ENCODE assay signal across 3 cellular contexts in genomic region chr7:5979680-5980314, GRCh38. TPM values are rescaled to one million over a fixed set of nuclear protein-coding genes. Genes with fewer than 3 reads are reported as not detected.
"Had no signal": no experiment of that assay in that cellular context is flagged by ENCODE, and none has a peak within 500 bp of the region (broad histone marks: within the 10 kb centered on the region; RNA-seq: fewer than 3 reads in every experiment).

No MANE protein-coding gene starts in this region.

RNA-seq across cellular contexts. Expression of gene RSPH10B, which starts 9.3 kb away (rescaled TPM):
- total RNA-seq: HT1080, NCI-H460 had no signal
- polyA plus RNA-seq: SK-N-SH had no signal
